8 cellular contexts compared by ENCODE assay signal in genomic region chr19:6459356-6460098, GRCh38. TPM values are rescaled to one million over a fixed set of nuclear protein-coding genes. Genes with fewer than 3 reads are reported as not detected.
DNase-seq lines count a peak whose midpoint lies in the region; ATAC-seq and TF ChIP-seq lines count a peak whose summit lies in the region.

TSS of gene SLC25A23 (minus strand) at chr19:6459792. CDS start at chr19:6459628, 164 bp downstream.

- peak within 1 kb of the TSS; percentile 95 for H3K27ac Mint-ChIP-seq in T-helper 17 cell

- no peaks in the 10 kb centered on the region for H3K27me3 Mint-ChIP-seq in T-helper 17 cell

- peak within 1 kb of the TSS; percentile 100 for H3K4me3 Mint-ChIP-seq in T-helper 17 cell

- peaks cover 3% of the 10 kb centered on the region for H3K36me3 Mint-ChIP-seq in T-helper 17 cell (ENCODE audit: low read depth)

- H3K27ac ChIP-seq in KOPT-K1 (ENCODE audit: low read depth, low read length, poor library complexity, severe bottlenecking), result peak within 1 kb of the TSS; percentile 76

- peaks cover 18% of the 10 kb centered on the region for H3K36me3 ChIP-seq in KOPT-K1 (ENCODE audit: insufficient read depth, low read length)

- H3K4me1 Mint-ChIP-seq in T-helper 17 cell, result peaks cover 12% of the 10 kb centered on the region

- H3K4me3 ChIP-seq in astrocyte of the spinal cord (ENCODE audit: low read depth, low read length), result peak within 1 kb of the TSS; percentile 52
- H3K4me3 ChIP-seq in retinal pigment epithelial cell (ENCODE audit: low read length), result peak within 1 kb of the TSS; percentile 70

- ATAC-seq in GM21423 (IDR thresholded peaks at IDR 0.05; ENCODE audit: unreplicated experiment), result peak; percentile 28
- ATAC-seq in T-helper 17 cell, result peak; percentile 13

- TF ChIP-seq CTCF in astrocyte of the spinal cord (IDR thresholded peaks at IDR 0.05; ENCODE audit: low read depth, low read length), result no peak
- TF ChIP-seq CTCF in retinal pigment epithelial cell (conservative IDR thresholded peaks at IDR 0.05; ENCODE audit: low read depth, low read length), result no peak

- in situ Hi-C loops in astrocyte of the spinal cord (cut with HindIII; ENCODE audit: low sequenced_read_pairs), result no loop called here

- H3K9me3 ChIP-seq in KOPT-K1 (ENCODE audit: insufficient read depth, low read length, poor library complexity, severe bottlenecking) (peaks cover 5% of the 10 kb centered on the region), T-helper 17 cell (ENCODE audit: control insufficient read depth, low read length, poor library complexity, severe bottlenecking) (no peaks in the 10 kb centered on the region)

- DNase-seq in DMS114 treated with DMSO at 0.1 percent for 48 hours (lab: John Stamatoyannopoulos, UW; ENCODE audit: unreplicated experiment) (peak; percentile 39), T-helper 17 cell (peak; percentile 40 to 55 (median 48)), astrocyte of the spinal cord (ENCODE audit: low read depth, low spot score) (peak; percentile 81), hippocampal formation (lab: John Stamatoyannopoulos, UW) (peak; percentile 55 to 67), retinal pigment epithelial cell (ENCODE audit: low read depth) (peak; percentile 33), dedifferentiated amniotic fluid mesenchymal stem cell (ENCODE audit: extremely low spot score) (no peak)

RNA-seq across cellular contexts. Expression of gene SLC25A23, which starts in this region (rescaled TPM):
- total RNA-seq in T-helper 17 cell, result 10 to 100 TPM in 1 of 2 donors, 1 to 10 TPM in 1; 9.6 to 11.3 TPM
